In genomic region chr4:61380865-61381264, GRCh38 we compare ENCODE assay signal across 1 cellular context.
TF ChIP-seq lines count a peak whose summit lies in the region.

No MANE protein-coding gene starts in this region.

TF ChIP-seq in WTC11, 78 proteins besides CTCF, POLR2A, EP300 and RAD21 (continued from another document):
- TF ChIP-seq, protein P1, sequence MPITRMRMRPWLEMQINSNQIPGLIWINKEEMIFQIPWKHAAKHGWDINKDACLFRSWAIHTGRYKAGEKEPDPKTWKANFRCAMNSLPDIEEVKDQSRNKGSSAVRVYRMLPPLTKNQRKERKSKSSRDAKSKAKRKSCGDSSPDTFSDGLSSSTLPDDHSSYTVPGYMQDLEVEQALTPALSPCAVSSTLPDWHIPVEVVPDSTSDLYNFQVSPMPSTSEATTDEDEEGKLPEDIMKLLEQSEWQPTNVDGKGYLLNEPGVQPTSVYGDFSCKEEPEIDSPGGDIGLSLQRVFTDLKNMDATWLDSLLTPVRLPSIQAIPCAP (CRISPR knock-in tag; IDR thresholded peaks at IDR 0.05), result no peak
- no peak for TF ChIP-seq KAT7 (CRISPR knock-in tag; IDR thresholded peaks at IDR 0.05; ENCODE audit: borderline replicate concordance)
